25 cellular contexts compared by ENCODE assay signal in genomic region chr13:73481265-73481664, GRCh38.
"Had no signal": no experiment of that assay in that cellular context is flagged by ENCODE, and none has a peak within 500 bp of the region (broad histone marks: within the 10 kb centered on the region; RNA-seq: fewer than 3 reads in every experiment).

No MANE protein-coding gene starts in this region.

- ATAC-seq: natural killer cell; right lobe of liver; stimulated activated effector memory CD8-positive, alpha-beta T cell treated with anti-CD3 and anti-CD28 coated beads, Interleukin-12 subunit alpha, Interleukin-12 subunit beta, amount 100 ng/mL, for 72 hours had no signal

- FAIRE-seq: islet of Langerhans had no signal

- H3K27me3 Mint-ChIP-seq: stimulated activated naive CD8-positive, alpha-beta T cell treated with anti-CD3 and anti-CD28 coated beads, Interleukin-15, Interleukin-2, amounts not matched to agents 100 ng/mL and 50 ng/mL, for 24 hours; type B pancreatic cell had no signal

- H3K4me2 ChIP-seq: neural progenitor cell had no signal

- H3K27me3 ChIP-seq: neural progenitor cell, neutrophil, right atrium auricular region, right lobe of liver, testis, tibial artery, uterus had no signal

- H3K9me3 ChIP-seq: left ventricle myocardium inferior, neutrophil, right atrium auricular region, right lobe of liver, testis, tibial artery, uterus had no signal

- H3K4me3 ChIP-seq: left ventricle myocardium inferior, lung, neural progenitor cell, right atrium auricular region, right lobe of liver, skin epidermis, testis, tibial artery, uterus had no signal

- H3K27ac Mint-ChIP-seq: mesothelial cell of epicardium; naive B cell; natural killer cell; nephron progenitor cell; neural progenitor cell; stimulated activated effector memory CD8-positive, alpha-beta T cell treated with anti-CD3 and anti-CD28 coated beads, Interleukin-12 subunit alpha, Interleukin-12 subunit beta, amount 100 ng/mL, for 72 hours; stimulated activated naive CD8-positive, alpha-beta T cell treated with anti-CD3 and anti-CD28 coated beads, Interleukin-15, Interleukin-2, amounts not matched to agents 100 ng/mL and 50 ng/mL, for 24 hours; type B pancreatic cell had no signal

- H3K36me3 Mint-ChIP-seq: mesothelial cell of epicardium; naive B cell; natural killer cell; neural progenitor cell; stimulated activated effector memory CD8-positive, alpha-beta T cell treated with anti-CD3 and anti-CD28 coated beads, Interleukin-12 subunit alpha, Interleukin-12 subunit beta, amount 100 ng/mL, for 72 hours; type B pancreatic cell had no signal

- H3K9me3 Mint-ChIP-seq: nephron progenitor cell; neural progenitor cell; stimulated activated effector memory CD8-positive, alpha-beta T cell treated with anti-CD3 and anti-CD28 coated beads, Interleukin-12 subunit alpha, Interleukin-12 subunit beta, amount 100 ng/mL, for 72 hours; stimulated activated naive CD8-positive, alpha-beta T cell treated with anti-CD3 and anti-CD28 coated beads, Interleukin-15, Interleukin-2, amounts not matched to agents 100 ng/mL and 50 ng/mL, for 24 hours; type B pancreatic cell had no signal

- H3K4me1 Mint-ChIP-seq: naive B cell; natural killer cell; nephron progenitor cell; neural progenitor cell; stimulated activated effector memory CD8-positive, alpha-beta T cell treated with anti-CD3 and anti-CD28 coated beads, Interleukin-12 subunit alpha, Interleukin-12 subunit beta, amount 100 ng/mL, for 72 hours had no signal

- DNase-seq: hippocampal formation; left ventricle myocardium inferior; mesendoderm; naive B cell; natural killer cell; nephron progenitor cell; occipital lobe; right lobe of liver; stimulated activated CD4-positive, alpha-beta T cell treated with anti-CD3 and anti-CD28 coated beads, Interleukin-4, amount 100 ng/mL, for 24 hours; stimulated activated naive CD4-positive, alpha-beta T cell; substantia nigra; testis; tibial artery; uterus had no signal

- H3K4me1 ChIP-seq: left ventricle myocardium inferior, neural progenitor cell, parathyroid adenoma, right atrium auricular region, right lobe of liver, testis, uterus had no signal

- H3K9ac ChIP-seq: neural progenitor cell, parathyroid adenoma had no signal

- H3K4me3 Mint-ChIP-seq: mesothelial cell of epicardium; naive B cell; natural killer cell; nephron progenitor cell; neural progenitor cell; stimulated activated effector memory CD8-positive, alpha-beta T cell treated with anti-CD3 and anti-CD28 coated beads, Interleukin-12 subunit alpha, Interleukin-12 subunit beta, amount 100 ng/mL, for 72 hours; stimulated activated naive CD8-positive, alpha-beta T cell treated with anti-CD3 and anti-CD28 coated beads, Interleukin-15, Interleukin-2, amounts not matched to agents 100 ng/mL and 50 ng/mL, for 24 hours; type B pancreatic cell had no signal

- H3K27ac ChIP-seq: left ventricle myocardium inferior, neural progenitor cell, neutrophil, parathyroid adenoma, right atrium auricular region, right lobe of liver, testis, tibial artery, uterus had no signal

- H3K79me2 ChIP-seq: parathyroid adenoma had no signal

- H3K36me3 ChIP-seq: left ventricle myocardium inferior, neural progenitor cell, neutrophil, right atrium auricular region, right lobe of liver, tibial artery, uterus had no signal

- H2AFZ ChIP-seq: neural progenitor cell, parathyroid adenoma had no signal
